1 cellular context compared by ENCODE assay signal in genomic region chr13:45871201-45871600, GRCh38.
TF ChIP-seq lines count a peak whose summit lies in the region.

No MANE protein-coding gene starts in this region.

TF ChIP-seq in SK-N-SH, 30 proteins besides CTCF, POLR2A, EP300 and RAD21:
- peak; percentile 26; the same call in 1 of the 2 replicates for TF ChIP-seq TCF12 (IDR thresholded peaks at IDR 0.05)
